In the genomic region with DNA sequence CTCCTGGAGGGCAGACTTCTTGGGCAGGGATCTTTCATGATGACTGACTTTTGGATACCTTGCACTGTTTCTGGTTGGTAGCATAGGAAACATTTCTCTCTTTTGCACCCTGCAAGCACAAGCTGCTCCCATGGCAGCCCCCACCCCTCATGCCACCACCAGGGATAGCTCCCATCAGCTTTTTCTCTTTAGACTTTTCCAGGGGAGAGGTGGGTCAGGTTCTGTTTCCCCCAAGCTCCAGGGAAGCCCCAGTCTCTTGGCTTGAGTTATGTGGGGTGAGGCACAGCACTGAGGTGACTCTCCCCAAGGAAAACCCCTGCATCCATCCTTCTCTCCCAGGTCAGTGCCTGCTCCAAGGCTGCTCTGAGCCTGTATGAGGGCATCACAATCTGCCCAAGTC, we compare ENCODE assay signal across 14 cellular contexts. TPM values are rescaled to one million over a fixed set of nuclear protein-coding genes. Genes with fewer than 3 reads are reported as not detected.
A peak's percentile ranks its signal among the peaks of the same experiment; 100 is the strongest.
DNase-seq lines count a peak whose midpoint lies in the region; TF ChIP-seq lines count a peak whose summit lies in the region.
"Had no signal": no experiment of that assay in that cellular context is flagged by ENCODE, and none has a peak within 500 bp of the region (broad histone marks: within the 10 kb centered on the region; RNA-seq: fewer than 3 reads in every experiment).

No MANE protein-coding gene starts in this region.

- POLR2A ChIA-PET in activated CD4-positive, alpha-beta memory T cell treated with anti-CD3 and anti-CD28 coated beads, Interleukin-2, amount 10 ng/mL, durations not matched to agents 7 days and 5 days (lab: Charles Lee): no interaction called here
- POLR2A ChIA-PET in activated CD4-positive, alpha-beta memory T cell treated with anti-CD3 and anti-CD28 coated beads for 36 hours (lab: Charles Lee): no interaction called here

- peak; percentile 4 for DNase-seq in activated CD4-positive, alpha-beta memory T cell treated with anti-CD3 and anti-CD28 coated beads, Interleukin-2, amount 10 ng/mL, durations not matched to agents 7 days and 5 days
- no peak for DNase-seq in activated CD4-positive, alpha-beta memory T cell treated with anti-CD3 and anti-CD28 coated beads for 36 hours
- DNase-seq in endothelial cell (ENCODE audit: low spot score) (peak; percentile 1), posterior vena cava (ENCODE audit: low spot score) (peak; percentile 64), DMS114 treated with DMSO at 0.1 percent for 48 hours (lab: John Stamatoyannopoulos, UW; ENCODE audit: unreplicated experiment) (no peak), G401 (ENCODE audit: low spot score) (no peak), NCI-H510A (lab: John Stamatoyannopoulos, UW) (no peak)
- DNase-seq: AML-193; Calu3; CD4-positive, CD25-positive, alpha-beta regulatory T cell; DMS 273 treated with DMSO at 0.1 percent for 48 hours; DMS79; GM23248 had no signal

- no peak overlapping the region for H3K27ac Mint-ChIP-seq in activated CD4-positive, alpha-beta memory T cell treated with anti-CD3 and anti-CD28 coated beads, Interleukin-2, amount 10 ng/mL, durations not matched to agents 7 days and 5 days
- H3K27ac Mint-ChIP-seq in activated CD4-positive, alpha-beta memory T cell treated with anti-CD3 and anti-CD28 coated beads for 36 hours: no peak overlapping the region
- no peak overlapping the region for H3K27ac Mint-ChIP-seq in endothelial cell (ENCODE audit: unreplicated experiment)
- H3K27ac Mint-ChIP-seq: CD4-positive, CD25-positive, alpha-beta regulatory T cell; IgD-negative memory B cell had no signal

- H3K4me3 Mint-ChIP-seq in activated CD4-positive, alpha-beta memory T cell treated with anti-CD3 and anti-CD28 coated beads, Interleukin-2, amount 10 ng/mL, durations not matched to agents 7 days and 5 days: no peak overlapping the region
- no peak overlapping the region for H3K4me3 Mint-ChIP-seq in activated CD4-positive, alpha-beta memory T cell treated with anti-CD3 and anti-CD28 coated beads for 36 hours
- no peak overlapping the region for H3K4me3 Mint-ChIP-seq in endothelial cell (ENCODE audit: unreplicated experiment)
- H3K4me3 Mint-ChIP-seq: CD4-positive, CD25-positive, alpha-beta regulatory T cell; IgD-negative memory B cell had no signal

- intact Hi-C loops in activated CD4-positive, alpha-beta memory T cell treated with anti-CD3 and anti-CD28 coated beads for 36 hours (cut with micrococcal nuclease): no loop called here
- intact Hi-C loops in posterior vena cava (cut with DNase I): no loop called here

- CTCF ChIA-PET in activated CD4-positive, alpha-beta memory T cell treated with anti-CD3 and anti-CD28 coated beads, Interleukin-2, amount 10 ng/mL, durations not matched to agents 7 days and 5 days (lab: Charles Lee): no interaction called here
- CTCF ChIA-PET in activated CD4-positive, alpha-beta memory T cell treated with anti-CD3 and anti-CD28 coated beads for 36 hours (lab: Charles Lee): no interaction called here

- H3K36me3 Mint-ChIP-seq in activated CD4-positive, alpha-beta memory T cell treated with anti-CD3 and anti-CD28 coated beads, Interleukin-2, amount 10 ng/mL, durations not matched to agents 7 days and 5 days (ENCODE audit: low read depth): no peaks in the 10 kb centered on the region
- H3K36me3 Mint-ChIP-seq in activated CD4-positive, alpha-beta memory T cell treated with anti-CD3 and anti-CD28 coated beads for 36 hours: no peaks in the 10 kb centered on the region
- no peaks in the 10 kb centered on the region for H3K36me3 Mint-ChIP-seq in endothelial cell (ENCODE audit: low read depth, unreplicated experiment)
- H3K36me3 Mint-ChIP-seq: CD4-positive, CD25-positive, alpha-beta regulatory T cell had no signal

- H3K4me1 Mint-ChIP-seq in activated CD4-positive, alpha-beta memory T cell treated with anti-CD3 and anti-CD28 coated beads, Interleukin-2, amount 10 ng/mL, durations not matched to agents 7 days and 5 days: no peaks in the 10 kb centered on the region
- no peaks in the 10 kb centered on the region for H3K4me1 Mint-ChIP-seq in activated CD4-positive, alpha-beta memory T cell treated with anti-CD3 and anti-CD28 coated beads for 36 hours (ENCODE audit: low read depth)
- no peaks in the 10 kb centered on the region for H3K4me1 Mint-ChIP-seq in endothelial cell (ENCODE audit: unreplicated experiment)
- H3K4me1 Mint-ChIP-seq: IgD-negative memory B cell had no signal

- H3K9me3 Mint-ChIP-seq in activated CD4-positive, alpha-beta memory T cell treated with anti-CD3 and anti-CD28 coated beads, Interleukin-2, amount 10 ng/mL, durations not matched to agents 7 days and 5 days: no peaks in the 10 kb centered on the region
- H3K9me3 Mint-ChIP-seq in activated CD4-positive, alpha-beta memory T cell treated with anti-CD3 and anti-CD28 coated beads for 36 hours: peaks cover 12% of the 10 kb centered on the region
- H3K9me3 Mint-ChIP-seq in endothelial cell (ENCODE audit: unreplicated experiment): no peaks in the 10 kb centered on the region

- in situ Hi-C loops in G401 (cut with HindIII; ENCODE audit: low sequenced_read_pairs): no loop called here

- peaks cover 70% of the 10 kb centered on the region for H3K27me3 Mint-ChIP-seq in activated CD4-positive, alpha-beta memory T cell treated with anti-CD3 and anti-CD28 coated beads, Interleukin-2, amount 10 ng/mL, durations not matched to agents 7 days and 5 days
- H3K27me3 Mint-ChIP-seq in activated CD4-positive, alpha-beta memory T cell treated with anti-CD3 and anti-CD28 coated beads for 36 hours: peaks cover 28% of the 10 kb centered on the region
- no peaks in the 10 kb centered on the region for H3K27me3 Mint-ChIP-seq in endothelial cell (ENCODE audit: unreplicated experiment)

- TF ChIP-seq CTCF in endothelial cell (IDR thresholded peaks at IDR 0.05; ENCODE audit: unreplicated experiment): no peak

RNA-seq across cellular contexts. Expression of gene LRRC32, which starts 22.5 kb away (rescaled TPM):
- 1 to 10 TPM; 7.1 to 7.4 TPM for total RNA-seq in activated CD4-positive, alpha-beta memory T cell treated with anti-CD3 and anti-CD28 coated beads, Interleukin-2, amount 10 ng/mL, durations not matched to agents 7 days and 5 days
- total RNA-seq in activated CD4-positive, alpha-beta memory T cell treated with anti-CD3 and anti-CD28 coated beads for 36 hours: 10 to 100 TPM; 11.2 to 12.3 TPM
- total RNA-seq in endothelial cell (ENCODE audit: unreplicated experiment) (22.0 TPM), posterior vena cava (100 to 1,000 TPM; 108 to 142 TPM)
- total RNA-seq in G401 (2014; rRNA removed; shearing (Covaris generic)): 0.49 TPM in 1 of 2 replicates, not detected in the other
- total RNA-seq: Calu3 had no signal

Comparison
In these comparisons a context has a peak if more than half of its experiments do, and no peak if none do; other contexts are left out.
1. DNase-seq: peak in activated CD4-positive, alpha-beta memory T cell treated with anti-CD3 and anti-CD28 coated beads, Interleukin-2, amount 10 ng/mL, durations not matched to agents 7 days and 5 days (single experiment), endothelial cell (single experiment) and posterior vena cava (single experiment); none in activated CD4-positive, alpha-beta memory T cell treated with anti-CD3 and anti-CD28 coated beads for 36 hours (single experiment), DMS114 treated with DMSO at 0.1 percent for 48 hours (single experiment), G401 (single experiment) and NCI-H510A (single experiment).